In genomic region chr2:223956267-223956666, GRCh38 we compare ENCODE assay signal across 8 cellular contexts. TPM values are rescaled to one million over a fixed set of nuclear protein-coding genes. Genes with fewer than 3 reads are reported as not detected.
DNase-seq lines count a peak whose midpoint lies in the region; ATAC-seq and TF ChIP-seq lines count a peak whose summit lies in the region.

No MANE protein-coding gene starts in this region.

- POLR2A ChIA-PET in CD8-positive, alpha-beta T cell (lab: Charles Lee) = interaction anchor here (1.9 to 2.5 kb wide), 2 partner anchors 11 kb away, joined by 8 to 18 read pairs; partner anchors contain the start of gene WDFY1

- H3K27ac ChIP-seq in CD8-positive, alpha-beta T cell (ENCODE audit: low read depth, low read length) = no peak overlapping the region

- H3K9me3 ChIP-seq in CD8-positive, alpha-beta T cell (ENCODE audit: low read length) = no peaks in the 10 kb centered on the region

- intact Hi-C loops in CD8-positive, alpha-beta T cell (cut with DNase I, micrococcal nuclease) = loop anchor here (2.0 to 10.0 kb wide), 9 partner anchors 59 to 1299 kb away; partner anchors contain the start of genes ACSL3 (in 2 of the 2), AP1S3 (in 2 of the 2), CUL3 (in 1 of the 2) and DOCK10 (in 1 of the 2)
- intact Hi-C loops in natural killer cell (cut with micrococcal nuclease) = loop anchor here (2.0 kb wide), 2 partner anchors 15 to 195 kb away; no protein-coding TSS in a partner anchor

- TF ChIP-seq CTCF in CD8-positive, alpha-beta T cell (IDR thresholded peaks at IDR 0.05) = no peak
- TF ChIP-seq CTCF in natural killer cell (IDR thresholded peaks at IDR 0.05) = no peak

- H3K4me1 Mint-ChIP-seq in CD8-positive, alpha-beta T cell (ENCODE audit: low read depth) = peaks cover 40% of the 10 kb centered on the region
- H3K4me1 Mint-ChIP-seq in natural killer cell = peaks cover 36 to 46% of the 10 kb centered on the region in 2 donors

- peak overlapping the region; percentile 94 for H3K4me3 Mint-ChIP-seq in CD8-positive, alpha-beta T cell
- H3K4me3 Mint-ChIP-seq in natural killer cell = peak overlapping the region; percentile 97

- H3K9me3 Mint-ChIP-seq in CD8-positive, alpha-beta T cell = no peaks in the 10 kb centered on the region
- H3K9me3 Mint-ChIP-seq in activated naive CD4-positive, alpha-beta T cell treated with anti-CD3 and anti-CD28 coated beads, Interleukin-2, amount 50 U/mL, for 72 hours = no peaks in the 10 kb centered on the region
- no peaks in the 10 kb centered on the region for H3K9me3 Mint-ChIP-seq in natural killer cell

- ATAC-seq in CD8-positive, alpha-beta T cell = no peak
- ATAC-seq in HG02571 (IDR thresholded peaks at IDR 0.05; ENCODE audit: unreplicated experiment) (peak; percentile 31), natural killer cell (no peak), GM19455 (IDR thresholded peaks at IDR 0.05; ENCODE audit: unreplicated experiment) (no peak), HG03159 (IDR thresholded peaks at IDR 0.05; ENCODE audit: unreplicated experiment) (no peak)
- peak; percentile 63 to 73 for ATAC-seq in activated naive CD4-positive, alpha-beta T cell treated with anti-CD3 and anti-CD28 coated beads, Interleukin-2, amount 50 U/mL, for 72 hours

- peak overlapping the region; percentile 3 for H3K27ac Mint-ChIP-seq in CD8-positive, alpha-beta T cell
- peak overlapping the region; percentile 70 to 99 for H3K27ac Mint-ChIP-seq in activated naive CD4-positive, alpha-beta T cell treated with anti-CD3 and anti-CD28 coated beads, Interleukin-2, amount 50 U/mL, for 72 hours
- peak overlapping the region; percentile 93 to 95 for H3K27ac Mint-ChIP-seq in natural killer cell

- CTCF ChIA-PET in CD8-positive, alpha-beta T cell (lab: Charles Lee) = interaction anchor here (2.3 to 3.1 kb wide), 2 partner anchors 11 to 13 kb away, joined by 8 to 18 read pairs; partner anchors contain the start of gene WDFY1

- H3K4me3 ChIP-seq in CD8-positive, alpha-beta T cell (ENCODE audit: low read depth, low read length) = no peak overlapping the region

- no peaks in the 10 kb centered on the region for H3K27me3 Mint-ChIP-seq in CD8-positive, alpha-beta T cell (ENCODE audit: low read depth)
- no peaks in the 10 kb centered on the region for H3K27me3 Mint-ChIP-seq in natural killer cell (ENCODE audit: low read depth in 2 of 2)

- peaks cover 24% of the 10 kb centered on the region for H3K36me3 Mint-ChIP-seq in CD8-positive, alpha-beta T cell
- peaks cover 20 to 26% of the 10 kb centered on the region in 2 donors for H3K36me3 Mint-ChIP-seq in activated naive CD4-positive, alpha-beta T cell treated with anti-CD3 and anti-CD28 coated beads, Interleukin-2, amount 50 U/mL, for 72 hours
- H3K36me3 Mint-ChIP-seq in natural killer cell = no peaks in the 10 kb centered on the region

- no peaks in the 10 kb centered on the region for H3K27me3 ChIP-seq in CD8-positive, alpha-beta T cell (ENCODE audit: insufficient read depth, low read length)

- peaks cover 31% of the 10 kb centered on the region for H3K4me1 ChIP-seq in CD8-positive, alpha-beta T cell (ENCODE audit: insufficient read depth, low read length)

- DNase-seq in CD8-positive, alpha-beta T cell = no peak
- peak in 1 of 2 donors; percentile 44 for DNase-seq in activated naive CD4-positive, alpha-beta T cell treated with anti-CD3 and anti-CD28 coated beads, Interleukin-2, amount 50 U/mL, for 72 hours (ENCODE audit: low spot score in 2 of 2)
- no peak for DNase-seq in natural killer cell
- no peak for DNase-seq in cerebellar nuclear complex (lab: John Stamatoyannopoulos, UW)
- no peak for DNase-seq in stimulated activated naive CD4-positive, alpha-beta T cell (lab: John Stamatoyannopoulos, UW)

- H3K36me3 ChIP-seq in CD8-positive, alpha-beta T cell (ENCODE audit: insufficient read depth, low read length) = peaks cover 14% of the 10 kb centered on the region

RNA-seq across cellular contexts. Expression of gene MRPL44, which starts 1.0 kb away (rescaled TPM):
- total RNA-seq in CD8-positive, alpha-beta T cell = 10 to 100 TPM; 41.4 to 41.9 TPM
- total RNA-seq in activated naive CD4-positive, alpha-beta T cell treated with anti-CD3 and anti-CD28 coated beads, Interleukin-2, amount 50 U/mL, for 72 hours = 10 to 100 TPM; 39.5 to 52.2 TPM
- 10 to 100 TPM; 27.6 to 35.1 (median 31.0) TPM for total RNA-seq in natural killer cell

RNA-seq across cellular contexts. Expression of gene WDFY1, which starts 11.1 kb away (rescaled TPM):
- 10 to 100 TPM; 38.6 to 42.6 TPM for total RNA-seq in CD8-positive, alpha-beta T cell
- 10 to 100 TPM; 22.5 to 49.2 TPM for total RNA-seq in activated naive CD4-positive, alpha-beta T cell treated with anti-CD3 and anti-CD28 coated beads, Interleukin-2, amount 50 U/mL, for 72 hours
- 10 to 100 TPM; 90.2 to 96.2 (median 92.0) TPM for total RNA-seq in natural killer cell

Comparison
In these comparisons a context has a peak if more than half of its experiments do, and no peak if none do; other contexts are left out.
1. ATAC-seq: peak in HG02571 (single experiment) and activated naive CD4-positive, alpha-beta T cell treated with anti-CD3 and anti-CD28 coated beads, Interleukin-2, amount 50 U/mL, for 72 hours (2 of 2); none in CD8-positive, alpha-beta T cell (single experiment), natural killer cell (0 of 3), GM19455 (single experiment) and HG03159 (single experiment).
2. H3K27ac Mint-ChIP-seq: peak in every context shown above with its lines; median percentile 94 in natural killer cell; 84 in activated naive CD4-positive, alpha-beta T cell treated with anti-CD3 and anti-CD28 coated beads, Interleukin-2, amount 50 U/mL, for 72 hours; 3 in CD8-positive, alpha-beta T cell.